26 cellular contexts compared by ENCODE assay signal in genomic region chr22:28718044-28718443, GRCh38.
"Had no signal": no experiment of that assay in that cellular context is flagged by ENCODE, and none has a peak within 500 bp of the region (broad histone marks: within the 10 kb centered on the region; RNA-seq: fewer than 3 reads in every experiment).

No MANE protein-coding gene starts in this region.

- H3K9me3 ChIP-seq: adrenal gland, body of pancreas, esophagus squamous epithelium, gastroesophageal sphincter had no signal

- H3K27me3 ChIP-seq: adrenal gland, body of pancreas, esophagus squamous epithelium, gastroesophageal sphincter had no signal

- H3K27ac Mint-ChIP-seq: activated B cell treated with CpG ODN at 0.5 μM for 24 hours; activated CD4-positive, alpha-beta memory T cell treated with anti-CD3 and anti-CD28 coated beads, Interleukin-2, amount 10 ng/mL, durations not matched to agents 7 days and 5 days; activated CD4-positive, alpha-beta T cell treated with anti-CD3 and anti-CD28 coated beads, Interleukin-2, amount 10 ng/mL, durations not matched to agents 24 days and 14 days; activated naive CD4-positive, alpha-beta T cell treated with anti-CD3 and anti-CD28 coated beads for 36 hours; activated naive CD4-positive, alpha-beta T cell treated with anti-CD3 and anti-CD28 coated beads, Interleukin-2, amount 50 U/mL, for 24 hours; activated naive CD8-positive, alpha-beta T cell treated with anti-CD3 and anti-CD28 coated beads for 36 hours; activated naive CD8-positive, alpha-beta T cell treated with anti-CD3 and anti-CD28 coated beads, Interleukin-2, amount 50 U/mL, for 24 hours; activated T-helper 17 cell treated with anti-CD3 and anti-CD28 coated beads, Interleukin-2, amount 50 U/mL, for 72 hours; effector memory CD8-positive, alpha-beta T cell had no signal

- H3K36me3 ChIP-seq: adrenal gland, gastroesophageal sphincter had no signal

- H3K27ac ChIP-seq: adrenal gland, body of pancreas, esophagus squamous epithelium, gastroesophageal sphincter, VCaP had no signal

- ATAC-seq: activated CD4-positive, CD25-positive, alpha-beta regulatory T cell treated with anti-CD3 and anti-CD28 coated beads, Interleukin-2, amount 50 U/mL, for 24 hours; activated naive CD8-positive, alpha-beta T cell treated with anti-CD3 and anti-CD28 coated beads, Interleukin-2, amount 50 U/mL, for 24 hours; activated T-cell treated with anti-CD3 and anti-CD28 coated beads, Interleukin-2, amount 50 U/mL, for 4 hours; activated T-helper 17 cell treated with anti-CD3 and anti-CD28 coated beads, Interleukin-2, amount 50 U/mL, for 72 hours; body of pancreas; effector memory CD8-positive, alpha-beta T cell; gastroesophageal sphincter had no signal

- DNase-seq: activated B cell treated with CpG ODN at 0.5 μM for 24 hours; activated CD4-positive, alpha-beta memory T cell treated with anti-CD3 and anti-CD28 coated beads, Interleukin-2, amount 10 ng/mL, durations not matched to agents 7 days and 5 days; activated CD4-positive, alpha-beta T cell treated with anti-CD3 and anti-CD28 coated beads, Interleukin-2, amount 10 ng/mL, durations not matched to agents 24 days and 14 days; activated CD4-positive, alpha-beta T cell treated with anti-CD3 and anti-CD28 coated beads, Interleukin-2, amount 50 U/mL, for 4 hours; activated effector memory CD4-positive, alpha-beta T cell treated with anti-CD3 and anti-CD28 coated beads, Interleukin-2, amount 50 U/mL, for 16 hours; activated naive CD4-positive, alpha-beta T cell treated with anti-CD3 and anti-CD28 coated beads for 36 hours; activated naive CD8-positive, alpha-beta T cell treated with anti-CD3 and anti-CD28 coated beads for 36 hours; activated naive CD8-positive, alpha-beta T cell treated with anti-CD3 and anti-CD28 coated beads, Interleukin-2, amount 50 U/mL, for 24 hours; activated T-cell treated with anti-CD3 and anti-CD28 coated beads, Interleukin-2, amount 50 U/mL, for 4 hours; amygdala; aorta; body of pancreas; caudate nucleus; cortex of kidney; dermis blood vessel endothelial cell; effector CD4-positive, alpha-beta T cell; effector memory CD8-positive, alpha-beta T cell; erythroblast; esophagus squamous epithelium; foreskin melanocyte had no signal

- H3K9me3 Mint-ChIP-seq: activated CD4-positive, alpha-beta T cell treated with anti-CD3 and anti-CD28 coated beads, Interleukin-2, amount 10 ng/mL, durations not matched to agents 24 days and 14 days; activated naive CD4-positive, alpha-beta T cell treated with anti-CD3 and anti-CD28 coated beads for 36 hours; activated naive CD4-positive, alpha-beta T cell treated with anti-CD3 and anti-CD28 coated beads, Interleukin-2, amount 50 U/mL, for 24 hours; activated naive CD8-positive, alpha-beta T cell treated with anti-CD3 and anti-CD28 coated beads for 36 hours; activated naive CD8-positive, alpha-beta T cell treated with anti-CD3 and anti-CD28 coated beads, Interleukin-2, amount 50 U/mL, for 24 hours; activated T-cell treated with anti-CD3 and anti-CD28 coated beads, Interleukin-2, amount 50 U/mL, for 4 hours; activated T-helper 17 cell treated with anti-CD3 and anti-CD28 coated beads, Interleukin-2, amount 50 U/mL, for 72 hours; effector memory CD8-positive, alpha-beta T cell had no signal

- H3K4me1 ChIP-seq: body of pancreas, esophagus squamous epithelium, gastroesophageal sphincter had no signal

- H3K4me3 ChIP-seq: adrenal gland, body of pancreas, esophagus squamous epithelium, gastroesophageal sphincter had no signal

- H3K27me3 Mint-ChIP-seq: activated B cell treated with CpG ODN at 0.5 μM for 24 hours; activated CD4-positive, alpha-beta memory T cell treated with anti-CD3 and anti-CD28 coated beads, Interleukin-2, amount 10 ng/mL, durations not matched to agents 7 days and 5 days; activated CD4-positive, alpha-beta T cell treated with anti-CD3 and anti-CD28 coated beads, Interleukin-2, amount 10 ng/mL, durations not matched to agents 24 days and 14 days; activated naive CD4-positive, alpha-beta T cell treated with anti-CD3 and anti-CD28 coated beads, Interleukin-2, amount 50 U/mL, for 24 hours; activated naive CD8-positive, alpha-beta T cell treated with anti-CD3 and anti-CD28 coated beads for 36 hours; activated naive CD8-positive, alpha-beta T cell treated with anti-CD3 and anti-CD28 coated beads, Interleukin-2, amount 50 U/mL, for 24 hours; activated T-helper 17 cell treated with anti-CD3 and anti-CD28 coated beads, Interleukin-2, amount 50 U/mL, for 72 hours; effector memory CD8-positive, alpha-beta T cell had no signal

- H3K4me1 Mint-ChIP-seq: activated B cell treated with CpG ODN at 0.5 μM for 24 hours; activated naive CD4-positive, alpha-beta T cell treated with anti-CD3 and anti-CD28 coated beads, Interleukin-2, amount 50 U/mL, for 24 hours; activated T-helper 17 cell treated with anti-CD3 and anti-CD28 coated beads, Interleukin-2, amount 50 U/mL, for 72 hours had no signal

- H3K4me3 Mint-ChIP-seq: activated B cell treated with CpG ODN at 0.5 μM for 24 hours; activated CD4-positive, alpha-beta memory T cell treated with anti-CD3 and anti-CD28 coated beads, Interleukin-2, amount 10 ng/mL, durations not matched to agents 7 days and 5 days; activated CD4-positive, alpha-beta T cell treated with anti-CD3 and anti-CD28 coated beads, Interleukin-2, amount 10 ng/mL, durations not matched to agents 24 days and 14 days; activated naive CD4-positive, alpha-beta T cell treated with anti-CD3 and anti-CD28 coated beads for 36 hours; activated naive CD4-positive, alpha-beta T cell treated with anti-CD3 and anti-CD28 coated beads, Interleukin-2, amount 50 U/mL, for 24 hours; activated naive CD8-positive, alpha-beta T cell treated with anti-CD3 and anti-CD28 coated beads for 36 hours; activated naive CD8-positive, alpha-beta T cell treated with anti-CD3 and anti-CD28 coated beads, Interleukin-2, amount 50 U/mL, for 24 hours; activated T-cell treated with anti-CD3 and anti-CD28 coated beads, Interleukin-2, amount 50 U/mL, for 4 hours; activated T-helper 17 cell treated with anti-CD3 and anti-CD28 coated beads, Interleukin-2, amount 50 U/mL, for 72 hours; effector memory CD8-positive, alpha-beta T cell had no signal
